Comparison of ENCODE assay signal across 24 cellular contexts in genomic region chr17:32777436-32777835, GRCh38.
DNase-seq lines count a peak whose midpoint lies in the region; ATAC-seq and TF ChIP-seq lines count a peak whose summit lies in the region.
"Had no signal": no experiment of that assay in that cellular context is flagged by ENCODE, and none has a peak within 500 bp of the region (broad histone marks: within the 10 kb centered on the region; RNA-seq: fewer than 3 reads in every experiment).

No MANE protein-coding gene starts in this region.

- no peak overlapping the region for H3K4me3 ChIP-seq in AG10803 (ENCODE audit: low read length)
- H3K4me3 ChIP-seq: gastroesophageal sphincter, HAP-1, lung, skin epidermis, uterus had no signal

- DNase-seq in AG10803 (ENCODE audit: low read depth) (peak; percentile 39), HT1080 (ENCODE audit: low read depth) (peak; percentile 72), amniotic epithelial cell (ENCODE audit: low read depth) (peak; percentile 42), glomerular visceral epithelial cell (ENCODE audit: extremely low spot score) (peak; percentile 1), NCI-H2171 treated with DMSO at 0.1 percent for 48 hours (lab: John Stamatoyannopoulos, UW) (no peak), RPMI8226 (no peak)
- DNase-seq: ACHN; activated CD4-positive, CD25-positive, alpha-beta regulatory T cell treated with anti-CD3 and anti-CD28 coated beads, Interleukin-2, amount 50 U/mL, for 72 hours; activated CD8-positive, alpha-beta T cell treated with anti-CD3 and anti-CD28 coated beads, Interleukin-2, amount 10 ng/mL, durations not matched to agents 7 days and 5 days; activated naive CD4-positive, alpha-beta T cell treated with Interleukin-2 at 50 U/mL for 16 hours; erythroblast; Kasumi-1; NCI-H1048; NCI-H1930; NCI-H446 treated with DMSO at 0.1 percent for 48 hours; stimulated activated naive B cell treated with anti-CD40 and anti-IgM and Interleukin-4, amounts not matched to agents 10 μg/mL and 1 μg/mL and 100 μg/mL, for 72 hours; uterus had no signal

- TF ChIP-seq CTCF in AG10803 (conservative IDR thresholded peaks at IDR 0.05; ENCODE audit: low read length): no peak

- ATAC-seq in GM19328 (IDR thresholded peaks at IDR 0.05; ENCODE audit: unreplicated experiment): no peak
- ATAC-seq in GM18867 (IDR thresholded peaks at IDR 0.05; ENCODE audit: unreplicated experiment): no peak
- ATAC-seq: activated CD8-positive, alpha-beta T cell treated with anti-CD3 and anti-CD28 coated beads, Interleukin-2, amount 10 ng/mL, durations not matched to agents 7 days and 5 days; gastroesophageal sphincter; Right ventricle myocardium inferior; stimulated activated naive B cell treated with anti-CD40 and anti-IgM and Interleukin-4, amounts not matched to agents 10 μg/mL and 1 μg/mL and 100 μg/mL, for 72 hours had no signal

Comparison
In these comparisons a context has a peak if more than half of its experiments do, and no peak if none do; other contexts are left out.
1. DNase-seq: peak in AG10803 (single experiment), HT1080 (single experiment), amniotic epithelial cell (single experiment) and glomerular visceral epithelial cell (single experiment); none in NCI-H2171 treated with DMSO at 0.1 percent for 48 hours (single experiment) and RPMI8226 (single experiment).